In the genomic region with DNA sequence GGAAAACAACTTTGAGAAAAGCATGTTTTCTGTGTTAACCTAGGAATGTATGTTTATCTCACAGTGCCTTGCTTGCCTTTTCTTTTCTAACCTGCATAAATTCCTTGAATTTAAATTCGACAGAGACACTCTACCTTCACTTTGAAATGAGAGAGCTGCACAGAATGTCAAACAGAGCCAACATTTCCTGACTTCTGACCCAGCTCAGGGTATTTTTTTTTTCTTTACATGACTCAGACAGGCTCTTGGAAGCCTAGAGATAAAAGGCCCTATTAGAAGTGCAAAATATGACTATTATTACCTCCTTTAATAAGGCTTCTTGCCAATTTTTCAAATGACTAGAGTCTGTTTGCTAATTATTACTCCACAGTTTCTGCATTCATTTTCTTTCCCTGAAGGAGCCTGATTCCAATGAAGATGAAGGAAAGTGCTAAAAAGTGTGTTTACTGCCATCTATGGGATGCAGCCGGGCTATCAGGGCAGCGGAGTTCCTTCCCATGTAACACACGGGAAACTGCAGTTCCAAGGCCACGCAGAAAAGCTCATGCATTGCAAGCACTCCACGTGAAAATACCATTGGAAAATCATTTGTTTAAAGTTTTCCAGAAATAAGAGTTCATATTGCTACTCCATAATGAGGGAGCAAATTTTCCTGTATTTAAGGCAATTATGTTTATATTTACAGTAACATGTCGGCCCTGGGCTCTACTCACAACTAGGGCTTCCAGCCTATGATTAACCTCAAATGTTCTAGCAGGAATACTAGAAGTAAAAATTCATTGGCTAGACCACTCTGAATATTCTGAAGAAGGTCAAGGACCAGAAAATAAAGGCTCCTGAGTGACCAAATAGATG, we compare ENCODE assay signal across 8 cellular contexts.
DNase-seq lines count a peak whose midpoint lies in the region; ATAC-seq, FAIRE-seq and TF ChIP-seq lines count a peak whose summit lies in the region.

No MANE protein-coding gene starts in this region.

- H4K5ac ChIP-seq in IMR-90 (ENCODE audit: low read depth, low read length) = no peak overlapping the region

- H3K27me3 ChIP-seq in IMR-90 (ENCODE audit: control insufficient read depth, insufficient read depth, low read length) (peaks cover 2% of the 10 kb centered on the region), GM12878 (replicated peaks in 1 of 2; ENCODE audit: control insufficient read depth in 2 of 2, insufficient read depth in 2 of 2, low read length in 1 of 2) (no peaks in the 10 kb centered on the region), tibial nerve (no peaks in the 10 kb centered on the region)

- no peaks in the 10 kb centered on the region for H3K36me3 ChIP-seq in IMR-90 (ENCODE audit: control insufficient read depth, insufficient read depth, low read length)
- no peaks in the 10 kb centered on the region for H3K36me3 ChIP-seq in GM12878 (ENCODE audit: control insufficient read depth in 2 of 2, insufficient read depth in 2 of 2, low read length in 1 of 2)
- H3K36me3 ChIP-seq in tibial nerve = no peaks in the 10 kb centered on the region

- no peak overlapping the region for H3K9ac ChIP-seq in IMR-90 (ENCODE audit: low read depth, low read length)
- H3K9ac ChIP-seq in GM12878 (ENCODE audit: control insufficient read depth, insufficient read depth, low read length) = no peak overlapping the region

- WGBS in IMR-90 (ENCODE audit: extremely low coverage in 2 of 2, insufficient read length in 1 of 2), 2 experiments = 11% methylated on average over 3 of the region's 7 CpGs; no CpG with 5 or more reads in 1 of the 2 experiments
- WGBS in GM12878 (ENCODE audit: insufficient coverage, insufficient replicate concordance, low lambda C conversion rate, missing lambda C conversion rate) = 17% methylated on average over 7 of the region's 7 CpGs
- 12 to 14% methylated on average over 7 of the region's 7 CpGs for WGBS in tibial nerve, 2 donors

- POLR2A ChIA-PET in IMR-90 (lab: Charles Lee; ENCODE audit: unreplicated experiment) = no interaction called here
- POLR2A ChIA-PET in GM12878 (lab: Charles Lee) = no interaction called here

- H2AK5ac ChIP-seq in IMR-90 (ENCODE audit: low read depth, low read length) = no peak overlapping the region

- peak; percentile 52 for TF ChIP-seq RAD21 in IMR-90 (IDR thresholded peaks at IDR 0.05; ENCODE audit: low read length)
- no peak for TF ChIP-seq RAD21 in GM12878 (IDR thresholded peaks at IDR 0.05; ENCODE audit: insufficient read depth, low read depth, low read length)

- FAIRE-seq in GM12878 (lab: Jason Lieb, UNC) = no peak

- H3K23ac ChIP-seq in IMR-90 (ENCODE audit: low read depth, low read length) = no peak overlapping the region

- no peak overlapping the region for H3K18ac ChIP-seq in IMR-90 (ENCODE audit: low read depth, low read length)

- DNase-seq in C1 segment of cervical spinal cord (lab: John Stamatoyannopoulos, UW) = peak in 9 of 14 donors; percentile 2 to 74 (median 8)
- DNase-seq in IMR-90 = peak; percentile 39
- no peak for DNase-seq in GM12878 (ENCODE audit: low read depth, low spot score)
- DNase-seq in islet precursor cell = peak; percentile 71
- DNase-seq in tibial nerve (ENCODE audit: low spot score in 2 of 2) = peak; percentile 15 to 38

- H3K56ac ChIP-seq in IMR-90 (ENCODE audit: extremely low read depth, insufficient read depth, low read length) = no peak overlapping the region

- H3K9me3 ChIP-seq in IMR-90 (ENCODE audit: control insufficient read depth, insufficient read depth, low read length) (no peaks in the 10 kb centered on the region), GM12878 (replicated peaks; ENCODE audit: control insufficient read depth, insufficient read depth, low read length) (no peaks in the 10 kb centered on the region), tibial nerve (no peaks in the 10 kb centered on the region)

- H3K4me1 ChIP-seq in IMR-90 (ENCODE audit: control insufficient read depth, insufficient read depth, low read length) (no peaks in the 10 kb centered on the region), GM12878 (ENCODE audit: control insufficient read depth, insufficient read depth, low read length) (no peaks in the 10 kb centered on the region), tibial nerve (peaks cover 0 to 7% (median 1%) of the 10 kb centered on the region in 4 donors)

- ATAC-seq in IMR-90 (ENCODE audit: low read depth) (peak; percentile 94), GM12878 (no peak), GM19328 (IDR thresholded peaks at IDR 0.05; ENCODE audit: unreplicated experiment) (no peak), HG03442 (IDR thresholded peaks at IDR 0.05; ENCODE audit: unreplicated experiment) (no peak), GM18909 (IDR thresholded peaks at IDR 0.05; ENCODE audit: poor library complexity, unreplicated experiment) (no peak)

- no peak overlapping the region for H2BK5ac ChIP-seq in IMR-90 (ENCODE audit: low read depth, low read length, poor library complexity, severe bottlenecking)

- TF ChIP-seq CTCF in IMR-90 (conservative IDR thresholded peaks at IDR 0.05; ENCODE audit: low read depth, low read length) = peak; percentile 57
- TF ChIP-seq CTCF in GM12878 (IDR thresholded peaks at IDR 0.05 in 2 of 3, conservative IDR thresholded peaks at IDR 0.05 in 1 of 3; ENCODE audit: control insufficient read depth in 2 of 3, extremely low read depth in 1 of 3, insufficient read depth in 1 of 3, low read depth in 3 of 3, low read length in 3 of 3) = peak in 2 of 3 experiments; percentile 7 to 25; a peak in 3 of 6 replicates
- peak; percentile 41 to 62 (median 53) for TF ChIP-seq CTCF in tibial nerve (IDR thresholded peaks at IDR 0.05)

- no peak overlapping the region for H2BK120ac ChIP-seq in IMR-90 (ENCODE audit: low read depth, low read length)

- H3K27ac ChIP-seq in IMR-90 (ENCODE audit: insufficient read depth, low read length) (no peak overlapping the region), GM12878 (ENCODE audit: control insufficient read depth, insufficient read depth) (no peak overlapping the region), tibial nerve (no peak overlapping the region)

- H3K4me2 ChIP-seq in IMR-90 (ENCODE audit: low read depth, low read length) (no peak overlapping the region), GM12878 (ENCODE audit: control insufficient read depth, insufficient read depth) (no peak overlapping the region)

- H3K4ac ChIP-seq in IMR-90 (ENCODE audit: low read depth, low read length) = no peak overlapping the region

- H3K9me1 ChIP-seq in IMR-90 (ENCODE audit: insufficient read depth, low read length) = no peaks in the 10 kb centered on the region

- H2BK15ac ChIP-seq in IMR-90 (ENCODE audit: low read depth, low read length) = no peak overlapping the region

- no peak overlapping the region for H2AK9ac ChIP-seq in IMR-90 (replicated peaks; ENCODE audit: low read depth, low read length, poor library complexity)

- H3K4me3 ChIP-seq in IMR-90 (ENCODE audit: insufficient read depth, low read depth, low read length) (no peak overlapping the region), GM12878 (no peak overlapping the region), tibial nerve (no peak overlapping the region)

- no peak overlapping the region for H2BK20ac ChIP-seq in IMR-90 (ENCODE audit: low read depth, low read length)

- no peak overlapping the region for H3K14ac ChIP-seq in IMR-90 (replicated peaks; ENCODE audit: low read depth, low read length)

- TF ChIP-seq POLR2A in IMR-90 (IDR thresholded peaks at IDR 0.05; ENCODE audit: low read depth, low read length) = no peak
- TF ChIP-seq POLR2A in GM12878 (IDR thresholded peaks at IDR 0.05; ENCODE audit: low read depth, low read length) = no peak
- TF ChIP-seq POLR2A in tibial nerve (IDR thresholded peaks at IDR 0.05) = no peak

- in situ Hi-C loops in IMR-90 (cut with MboI; ENCODE audit: low sequenced_read_pairs) (loop anchor here (25.0 kb wide), 1 partner anchor 480 kb away; a partner anchor contains a TSS), GM12878 (cut with MboI) (no loop called here)

- RAD21 ChIA-PET in GM12878 (lab: Charles Lee; ENCODE audit: unreplicated experiment) = no interaction called here

- TF ChIP-seq EP300 in GM12878 (IDR thresholded peaks at IDR 0.05; ENCODE audit: borderline replicate concordance in 1 of 2, control insufficient read depth in 1 of 2, low read depth in 2 of 2, low read length in 2 of 2) (no peak), tibial nerve (IDR thresholded peaks at IDR 0.05) (no peak)

- H4K20me1 ChIP-seq in IMR-90 (ENCODE audit: insufficient read depth, low read length) = no peaks in the 10 kb centered on the region
- no peaks in the 10 kb centered on the region for H4K20me1 ChIP-seq in GM12878 (ENCODE audit: control insufficient read depth, insufficient read depth)

- H4K91ac ChIP-seq in IMR-90 (ENCODE audit: insufficient read depth, low read depth, low read length) = no peak overlapping the region

- no peak overlapping the region for H2AFZ ChIP-seq in IMR-90 (replicated peaks; ENCODE audit: low read length, poor library complexity)
- no peak overlapping the region for H2AFZ ChIP-seq in GM12878 (ENCODE audit: control insufficient read depth, low read depth, low read length)

- no peaks in the 10 kb centered on the region for H3K79me1 ChIP-seq in IMR-90 (ENCODE audit: low read depth in 1 of 2, low read length in 2 of 2)

- CTCF ChIA-PET in IMR-90 (lab: Yijun Ruan, JAX) (interaction anchor here (0.5 to 1.4 kb wide), 10 partner anchors 10 to 506 kb away, joined by 3 to 5 read pairs (median 3); a partner anchor contains a TSS), GM12878 (lab: Yijun Ruan, JAX) (no interaction called here)

- BruUV-seq in IMR-90 (replicated peaks; lab: Mats Ljungman, UMichigan) (no TSS peak), GM12878 (replicated peaks; lab: Mats Ljungman, UMichigan) (no TSS peak)

- H4K8ac ChIP-seq in IMR-90 (ENCODE audit: low read depth in 2 of 2, low read length in 2 of 2) = no peak overlapping the region

- SMC1A ChIA-PET in GM12878 (lab: Charles Lee; ENCODE audit: uncharacterized antibody, unreplicated experiment) = interaction anchor here (0.7 kb wide), 1 partner anchor 513 kb away, joined by 3 read pairs; no protein-coding TSS in a partner anchor

- intact Hi-C loops in IMR-90 (cut with micrococcal nuclease) (loop anchor here (1.0 to 10.0 kb wide), 6 partner anchors 160 to 859 kb away; a partner anchor contains a TSS), GM12878 (cut with micrococcal nuclease; ENCODE audit: unreplicated experiment) (no loop called here)

- dilution Hi-C loops in IMR-90 (cut with HindIII; ENCODE audit: low sequenced_read_pairs, unreplicated experiment) = no loop called here

- H3K79me2 ChIP-seq in GM12878 (ENCODE audit: control insufficient read depth, insufficient read depth, low read length) = no peaks in the 10 kb centered on the region

TF ChIP-seq in IMR-90, 13 proteins besides CTCF, POLR2A, EP300 and RAD21 (continues in another document):
- TF ChIP-seq CEBPB (IDR thresholded peaks at IDR 0.05; ENCODE audit: low read depth, low read length) (no peak), BHLHE40 (IDR thresholded peaks at IDR 0.05; ENCODE audit: low read depth, low read length) (no peak), SMC3 (IDR thresholded peaks at IDR 0.05; ENCODE audit: low read depth, low read length) (peak; percentile 35; the same call in 1 of the 2 replicates)
